Comparison of ENCODE assay signal across 8 cellular contexts in the genomic region with DNA sequence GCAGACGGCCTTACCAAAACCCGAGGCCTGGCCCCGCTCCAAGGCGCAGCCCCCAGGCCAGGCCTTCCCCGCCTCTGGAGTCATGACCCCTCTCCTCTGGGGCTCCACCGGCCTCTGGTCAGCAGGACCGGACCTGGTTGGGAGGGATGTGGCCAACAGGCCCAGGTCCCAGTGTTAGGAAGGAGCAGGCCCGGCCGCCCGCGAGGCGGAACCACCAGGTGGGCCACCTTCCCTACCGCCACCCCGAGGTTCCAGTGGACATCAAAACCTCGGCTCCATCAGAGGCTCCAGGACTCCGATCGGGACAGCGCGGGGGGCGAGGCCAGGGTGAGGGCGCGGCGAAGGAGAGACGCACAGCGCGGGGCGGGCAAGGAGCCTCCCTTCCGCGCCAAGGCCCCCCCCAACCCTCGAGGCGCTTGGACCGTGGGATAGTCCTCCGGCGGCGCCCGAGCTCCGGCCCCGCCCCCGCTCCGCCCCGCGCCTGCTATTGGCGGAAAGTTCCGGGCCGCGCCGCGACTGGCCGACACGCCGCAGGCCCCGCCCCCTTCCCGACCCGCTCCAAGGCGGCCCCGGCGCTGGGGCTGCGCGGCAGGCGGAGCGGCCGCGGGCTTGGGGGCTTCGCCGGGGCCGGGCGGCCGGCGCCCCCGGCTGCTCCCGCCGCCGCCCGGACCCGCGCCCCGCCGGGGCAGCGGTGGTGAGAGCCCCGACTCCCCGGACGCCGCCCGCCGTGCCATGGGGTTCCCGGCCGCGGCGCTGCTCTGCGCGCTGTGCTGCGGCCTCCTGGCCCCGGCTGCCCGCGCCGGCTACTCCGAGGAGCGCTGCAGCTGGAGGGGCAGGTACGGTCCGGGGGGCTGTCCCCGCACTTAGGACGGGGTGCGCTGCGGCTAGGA. TPM values are rescaled to one million over a fixed set of nuclear protein-coding genes. Genes with fewer than 3 reads are reported as not detected.
DNase-seq lines count a peak whose midpoint lies in the region; ATAC-seq, FAIRE-seq and TF ChIP-seq lines count a peak whose summit lies in the region.

TSS of gene METRN (plus strand) at position 561 of the 890 bp plus-strand sequence. CDS start at position 733, 172 bp downstream.

- DNase-seq in GM12892 (ENCODE audit: insufficient read length): peak; percentile 96
- peak; percentile 53 for DNase-seq in NCI-H510A treated with DMSO at 0.1 percent for 48 hours (lab: John Stamatoyannopoulos, UW)
- peak; percentile 94 for DNase-seq in activated CD4-positive, alpha-beta T cell treated with anti-CD3 and anti-CD28 coated beads, Interleukin-2, amount 50 U/mL, for 48 hours
- DNase-seq in dermis blood vessel endothelial cell: peak; percentile 89
- DNase-seq in left lung: peak; percentile 89 to 97
- DNase-seq in stimulated activated CD4-positive, alpha-beta T cell treated with anti-CD3 and anti-CD28 coated beads, Interleukin-2, amount 100 ng/mL, for 4 hours (ENCODE audit: low read depth): peak; percentile 83

- intact Hi-C loops in left lung (cut with DNase I): loop anchor here in 1 of 2 donors (5.0 kb wide), 1 partner anchor 67 kb away; no protein-coding TSS in a partner anchor

- FAIRE-seq in GM12892 (lab: Jason Lieb, UNC): peak; percentile 85

- TF ChIP-seq CTCF in left lung (IDR thresholded peaks at IDR 0.05): no peak

- H3K27ac ChIP-seq in left lung: no peak within 1 kb of the TSS

- no peak for TF ChIP-seq POLR2A in GM12892 (IDR thresholded peaks at IDR 0.05; ENCODE audit: low read depth, low read length)

- no peaks in the 10 kb centered on the region for H3K36me3 ChIP-seq in left lung

- peaks cover 12 to 81% of the 10 kb centered on the region in 2 donors for H3K27me3 ChIP-seq in left lung

- H3K4me3 ChIP-seq in left lung: peak within 1 kb of the TSS; percentile 62 to 65

- ATAC-seq in HG02970 (IDR thresholded peaks at IDR 0.05; ENCODE audit: low FRiP score, unreplicated experiment) (peak; percentile 52), left lung (peak; percentile 91), HG03045 (IDR thresholded peaks at IDR 0.05; ENCODE audit: unreplicated experiment) (no peak)

- peaks cover 11 to 45% of the 10 kb centered on the region in 2 donors for H3K4me1 ChIP-seq in left lung

- H3K9me3 ChIP-seq in left lung: no peaks in the 10 kb centered on the region

RNA-seq across cellular contexts. Expression of gene METRN, which starts in this region (rescaled TPM):
- 1.1 TPM for polyA plus RNA-seq in GM12892 (2012; ENCODE audit: missing spikeins)
- 34.9 and 41.7 TPM in 2 replicates for total RNA-seq in dermis blood vessel endothelial cell
- total RNA-seq in left lung: 10 to 100 TPM; 37.0 to 57.3 TPM
